Comparison of ENCODE assay signal across 1 cellular context in genomic region chr16:83900611-83901010, GRCh38.
TF ChIP-seq lines count a peak whose summit lies in the region.

No MANE protein-coding gene starts in this region.

TF ChIP-seq in WTC11, 78 proteins besides CTCF, POLR2A, EP300 and RAD21 (continued from another document):
- no peak for TF ChIP-seq ZNF512 (CRISPR knock-in tag; IDR thresholded peaks at IDR 0.05; ENCODE audit: borderline replicate concordance)
- TF ChIP-seq NR1H2 (CRISPR knock-in tag; IDR thresholded peaks at IDR 0.05): no peak
- no peak for TF ChIP-seq RELA (CRISPR knock-in tag; IDR thresholded peaks at IDR 0.05; ENCODE audit: borderline replicate concordance)
- TF ChIP-seq FOXP1 (CRISPR knock-in tag; IDR thresholded peaks at IDR 0.05; ENCODE audit: borderline replicate concordance): no peak
TF ChIP-seq in WTC11: peak in this region for 0.
